7 cellular contexts compared by ENCODE assay signal in genomic region chrX:47242321-47242720, GRCh38.
"Had no signal": no experiment of that assay in that cellular context is flagged by ENCODE, and none has a peak within 500 bp of the region (broad histone marks: within the 10 kb centered on the region; RNA-seq: fewer than 3 reads in every experiment).

No MANE protein-coding gene starts in this region.

- ATAC-seq: GM23338 had no signal

- FAIRE-seq: H1, H54, HTR-8/SVneo had no signal

- H3K4me3 ChIP-seq: GM23338 had no signal

- H2AFZ ChIP-seq: GM23338 had no signal

- DNase-seq: H9, HCEC 1CT, KBM-7 had no signal

- H3K4me2 ChIP-seq: GM23338 had no signal
